8 cellular contexts compared by ENCODE assay signal in genomic region chr7:101813414-101814019, GRCh38. TPM values are rescaled to one million over a fixed set of nuclear protein-coding genes. Genes with fewer than 3 reads are reported as not detected.
A peak's percentile ranks its signal among the peaks of the same experiment; 100 is the strongest.
DNase-seq lines count a peak whose midpoint lies in the region; ATAC-seq, FAIRE-seq and TF ChIP-seq lines count a peak whose summit lies in the region.

No MANE protein-coding gene starts in this region.

- H3K27ac ChIP-seq in HUES6 (ENCODE audit: low read depth, low read length) (no peak overlapping the region), GM12878 (ENCODE audit: control insufficient read depth, insufficient read depth) (no peak overlapping the region)

- BruUV-seq in GM12878 (replicated peaks; lab: Mats Ljungman, UMichigan): no TSS peak

- H3K36me3 ChIP-seq in HUES6 (ENCODE audit: control insufficient read depth, insufficient read depth, low read length): no peaks in the 10 kb centered on the region
- no peaks in the 10 kb centered on the region for H3K36me3 ChIP-seq in GM12878 (ENCODE audit: control insufficient read depth in 2 of 2, insufficient read depth in 2 of 2, low read length in 1 of 2)

- no peaks in the 10 kb centered on the region for H3K9me3 Mint-ChIP-seq in natural killer cell

- no peak for ATAC-seq in GM12878
- no peak for ATAC-seq in natural killer cell

- SMC1A ChIA-PET in GM12878 (lab: Charles Lee; ENCODE audit: uncharacterized antibody, unreplicated experiment): interaction anchor here (1.0 to 1.6 kb wide), 3 partner anchors 44 to 168 kb away, joined by 3 to 6 read pairs (median 3); no protein-coding TSS in a partner anchor

- CTCF ChIA-PET in GM12878 (lab: Yijun Ruan, JAX): interaction anchor here (1.3 to 2.4 kb wide), 8 partner anchors 44 to 424 kb away, joined by 3 to 14 read pairs (median 8); no protein-coding TSS in a partner anchor

- no peaks in the 10 kb centered on the region for H4K20me1 ChIP-seq in GM12878 (ENCODE audit: control insufficient read depth, insufficient read depth)

- intact Hi-C loops in GM12878 (cut with micrococcal nuclease; ENCODE audit: unreplicated experiment): loop anchor here (1.0 to 10.0 kb wide), 6 partner anchors 43 to 459 kb away; no protein-coding TSS in a partner anchor
- intact Hi-C loops in natural killer cell (cut with micrococcal nuclease): loop anchor here (2.0 kb wide), 1 partner anchor 43 kb away; no protein-coding TSS in a partner anchor

- no peak for TF ChIP-seq RAD21 in GM12878 (IDR thresholded peaks at IDR 0.05; ENCODE audit: insufficient read depth, low read depth, low read length)

- H3K4me2 ChIP-seq in GM12878 (ENCODE audit: control insufficient read depth, insufficient read depth): peak overlapping the region; percentile 87; the same call in 1 of the 2 replicates

- DNase-seq in AG10803 (ENCODE audit: low read depth) (no peak), GM12878 (ENCODE audit: low read depth, low spot score) (no peak), natural killer cell (no peak), 8988T (no peak), NCI-H1048 (lab: John Stamatoyannopoulos, UW) (no peak), H4 (ENCODE audit: low spot score) (no peak), MV-4-11 (lab: John Stamatoyannopoulos, UW) (no peak)

- peak overlapping the region; percentile 76 for H3K4me3 Mint-ChIP-seq in natural killer cell

- no peaks in the 10 kb centered on the region for H3K9me3 ChIP-seq in HUES6 (ENCODE audit: control insufficient read depth, insufficient read depth, low read depth, low read length)
- H3K9me3 ChIP-seq in GM12878 (replicated peaks; ENCODE audit: control insufficient read depth, insufficient read depth, low read length): no peaks in the 10 kb centered on the region

- peak overlapping the region; percentile 88 for H2AFZ ChIP-seq in GM12878 (ENCODE audit: control insufficient read depth, low read depth, low read length)

- POLR2A ChIA-PET in GM12878 (lab: Charles Lee): no interaction called here

- RAD21 ChIA-PET in GM12878 (lab: Charles Lee; ENCODE audit: unreplicated experiment): interaction anchor here (0.7 to 1.8 kb wide), 9 partner anchors 70 to 422 kb away, joined by 3 to 22 read pairs (median 6); no protein-coding TSS in a partner anchor

- TF ChIP-seq CTCF in AG10803 (conservative IDR thresholded peaks at IDR 0.05; ENCODE audit: low read length) (no peak), GM12878 (IDR thresholded peaks at IDR 0.05 in 2 of 3, conservative IDR thresholded peaks at IDR 0.05 in 1 of 3; ENCODE audit: control insufficient read depth in 2 of 3, extremely low read depth in 1 of 3, insufficient read depth in 1 of 3, low read depth in 3 of 3, low read length in 3 of 3) (no peak), natural killer cell (IDR thresholded peaks at IDR 0.05) (no peak)

- WGBS in GM12878 (ENCODE audit: insufficient coverage, insufficient replicate concordance, low lambda C conversion rate, missing lambda C conversion rate): 9% methylated on average over 5 of the region's 5 CpGs

- no peak for TF ChIP-seq EP300 in GM12878 (IDR thresholded peaks at IDR 0.05; ENCODE audit: borderline replicate concordance in 1 of 2, control insufficient read depth in 1 of 2, low read depth in 2 of 2, low read length in 2 of 2)

- H3K27me3 ChIP-seq in HUES6 (ENCODE audit: control insufficient read depth, insufficient read depth, low read length) (peaks cover 11% of the 10 kb centered on the region), GM12878 (replicated peaks in 1 of 2; ENCODE audit: control insufficient read depth in 2 of 2, insufficient read depth in 2 of 2, low read length in 1 of 2) (no peaks in the 10 kb centered on the region)

- TF ChIP-seq POLR2A in GM12878 (IDR thresholded peaks at IDR 0.05; ENCODE audit: low read depth, low read length): no peak

- H3K4me3 ChIP-seq in AG10803 (ENCODE audit: low read length) (peak overlapping the region; percentile 47), HUES6 (ENCODE audit: low read depth, low read length) (peak overlapping the region; percentile 7; the same call in 1 of the 2 replicates), GM12878 (no peak overlapping the region; the same call in 1 of the 2 replicates)

- FAIRE-seq in GM12878 (lab: Jason Lieb, UNC): no peak

- H3K79me2 ChIP-seq in GM12878 (ENCODE audit: control insufficient read depth, insufficient read depth, low read length): peaks cover 24% of the 10 kb centered on the region

- H3K9ac ChIP-seq in HUES6 (ENCODE audit: low read length) (no peak overlapping the region), GM12878 (ENCODE audit: control insufficient read depth, insufficient read depth, low read length) (no peak overlapping the region)

- peaks cover 0 to 3% of the 10 kb centered on the region in 2 donors for H3K27me3 Mint-ChIP-seq in natural killer cell (ENCODE audit: low read depth in 2 of 2)

- H3K36me3 Mint-ChIP-seq in natural killer cell: no peaks in the 10 kb centered on the region

- in situ Hi-C loops in GM12878 (cut with MboI): loop anchor here (5.0 kb wide), 2 partner anchors 66 to 121 kb away; no protein-coding TSS in a partner anchor

- H3K4me1 ChIP-seq in HUES6 (ENCODE audit: control insufficient read depth, insufficient read depth, low read length) (peaks cover 19% of the 10 kb centered on the region), GM12878 (ENCODE audit: control insufficient read depth, insufficient read depth, low read length) (no peaks in the 10 kb centered on the region)

- H3K4me1 Mint-ChIP-seq in natural killer cell: peaks cover 16 to 18% of the 10 kb centered on the region in 2 donors

- no peak overlapping the region for H3K27ac Mint-ChIP-seq in natural killer cell

TF ChIP-seq in GM12878, 131 proteins besides CTCF, POLR2A, EP300 and RAD21:
- TF ChIP-seq ZNF622 (IDR thresholded peaks at IDR 0.05): no peak
- TF ChIP-seq ZNF24 (IDR thresholded peaks at IDR 0.05): no peak
- no peak for TF ChIP-seq RUNX3 (IDR thresholded peaks at IDR 0.05; ENCODE audit: low read length)
- TF ChIP-seq PAX8 (IDR thresholded peaks at IDR 0.05): no peak
- TF ChIP-seq JUND (IDR thresholded peaks at IDR 0.05; ENCODE audit: low read depth, low read length): no peak

RNA-seq across cellular contexts. Expression of gene CUX1, which starts 3.9 kb away (rescaled TPM):
- total RNA-seq in GM12878 (2013; cell fraction: nucleolus; rRNA removed): 214 and 249 TPM in 2 replicates
- 26.0 and 29.7 TPM in 2 replicates for total RNA-seq in GM12878 (2014; rRNA removed)
- 21.5 and 22.5 TPM in 2 replicates for total RNA-seq in GM12878 (2014; rRNA removed; fragmentation: Illumina TruSeq; extraction: Trizol)
- total RNA-seq in GM12878 (2021): 44.7 and 48.6 TPM in 2 replicates
- 11.3 TPM for polyA plus RNA-seq in GM12878 (2011; ENCODE audit: low read depth)
- polyA plus RNA-seq in GM12878 (2011; rRNA removed): 12.7 and 12.9 TPM in 2 replicates
- 16.7 and 17.9 TPM in 2 replicates for polyA plus RNA-seq in GM12878 (2011; cell fraction: cytosol; rRNA removed)
- polyA plus RNA-seq in GM12878 (2011; cell fraction: nucleus; rRNA removed): 14.0 and 21.5 TPM in 2 replicates
- polyA plus RNA-seq in GM12878 (2012): 21.7 and 23.4 TPM in 2 replicates
- polyA plus RNA-seq in GM12878 (2014; fragmentation: Illumina TruSeq; extraction: Trizol): 28.0 and 35.3 TPM in 2 replicates
- 1 to 10 TPM; 6.1 to 7.8 TPM for polyA plus RNA-seq in GM12878 (2014; fragmentation: Nextera tagmentation; extraction: Ambion mirVana)
- polyA plus RNA-seq in GM12878 (2014; rRNA removed): 24.0 and 26.0 TPM in 2 replicates
- polyA plus RNA-seq in GM12878 (2016; fragmentation: Nextera tagmentation; extraction: Ambion mirVana): 10 to 100 TPM; 27.7 to 31.0 TPM
- 21.1 and 30.1 TPM in 2 replicates for polyA minus RNA-seq in GM12878 (2011; rRNA and poly(A)+ RNA removed)
- 10.7 and 11.1 TPM in 2 replicates for polyA minus RNA-seq in GM12878 (2011; cell fraction: cytosol; rRNA and poly(A)+ RNA removed)
- polyA minus RNA-seq in GM12878 (2011; cell fraction: nucleus; rRNA and poly(A)+ RNA removed): 21.6 and 47.5 TPM in 2 replicates
- total RNA-seq in natural killer cell: 10 to 100 TPM; 59.8 to 77.4 (median 73.6) TPM
- total RNA-seq in H4 (2014; rRNA removed; shearing (Covaris generic)): 20.1 and 21.9 TPM in 2 replicates
